Comparison of ENCODE assay signal across 8 cellular contexts in genomic region chr22:20155330-20156041, GRCh38. TPM values are rescaled to one million over a fixed set of nuclear protein-coding genes. Genes with fewer than 3 reads are reported as not detected.
A peak's percentile ranks its signal among the peaks of the same experiment; 100 is the strongest.
DNase-seq lines count a peak whose midpoint lies in the region; ATAC-seq lines count a peak whose summit lies in the region.

No MANE protein-coding gene starts in this region.

- intact Hi-C loops in activated naive CD4-positive, alpha-beta T cell treated with anti-CD3 and anti-CD28 coated beads for 36 hours (cut with micrococcal nuclease) = loop anchor here (2.0 kb wide), 1 partner anchor 301 kb away; no protein-coding TSS in a partner anchor

- CTCF ChIA-PET in activated naive CD4-positive, alpha-beta T cell treated with anti-CD3 and anti-CD28 coated beads for 36 hours (lab: Charles Lee) = interaction anchor here (1.2 kb wide), 1 partner anchor 130 kb away, joined by 3 read pairs; no protein-coding TSS in a partner anchor

- H3K4me3 Mint-ChIP-seq in activated naive CD8-positive, alpha-beta T cell treated with anti-CD3 and anti-CD28 coated beads, Interleukin-2, amount 50 U/mL, for 24 hours = no peak overlapping the region
- H3K4me3 Mint-ChIP-seq in activated naive CD4-positive, alpha-beta T cell treated with anti-CD3 and anti-CD28 coated beads for 36 hours = no peak overlapping the region

- no peaks in the 10 kb centered on the region for H3K4me1 Mint-ChIP-seq in activated naive CD8-positive, alpha-beta T cell treated with anti-CD3 and anti-CD28 coated beads, Interleukin-2, amount 50 U/mL, for 24 hours
- H3K4me1 Mint-ChIP-seq in activated naive CD4-positive, alpha-beta T cell treated with anti-CD3 and anti-CD28 coated beads for 36 hours (ENCODE audit: low read depth) = no peaks in the 10 kb centered on the region

- ATAC-seq in activated naive CD8-positive, alpha-beta T cell treated with anti-CD3 and anti-CD28 coated beads, Interleukin-2, amount 50 U/mL, for 24 hours = no peak
- ATAC-seq in HG02642 (IDR thresholded peaks at IDR 0.05; ENCODE audit: poor library complexity, unreplicated experiment) = no peak
- ATAC-seq in GM21717 (IDR thresholded peaks at IDR 0.05; ENCODE audit: unreplicated experiment) = no peak

- DNase-seq in COLO829 (ENCODE audit: low spot score) = peak; percentile 78
- peak; percentile 30 for DNase-seq in NCI-H1417 treated with DMSO at 0.1 percent for 48 hours (lab: John Stamatoyannopoulos, UW)
- DNase-seq in activated naive CD8-positive, alpha-beta T cell treated with anti-CD3 and anti-CD28 coated beads, Interleukin-2, amount 50 U/mL, for 24 hours = peak; percentile 14
- DNase-seq in kidney tubule cell (ENCODE audit: low spot score) = peak; percentile 54
- no peak for DNase-seq in activated T-cell treated with anti-CD3 and anti-CD28 coated beads, Interleukin-2, amount 50 U/mL, for 48 hours
- no peak for DNase-seq in activated naive CD4-positive, alpha-beta T cell treated with anti-CD3 and anti-CD28 coated beads for 36 hours

- H3K36me3 Mint-ChIP-seq in activated naive CD8-positive, alpha-beta T cell treated with anti-CD3 and anti-CD28 coated beads, Interleukin-2, amount 50 U/mL, for 24 hours (ENCODE audit: low read depth) = no peaks in the 10 kb centered on the region
- no peaks in the 10 kb centered on the region for H3K36me3 Mint-ChIP-seq in activated naive CD4-positive, alpha-beta T cell treated with anti-CD3 and anti-CD28 coated beads for 36 hours (ENCODE audit: low read depth)

- H3K27ac Mint-ChIP-seq in activated naive CD8-positive, alpha-beta T cell treated with anti-CD3 and anti-CD28 coated beads, Interleukin-2, amount 50 U/mL, for 24 hours = no peak overlapping the region
- no peak overlapping the region for H3K27ac Mint-ChIP-seq in activated naive CD4-positive, alpha-beta T cell treated with anti-CD3 and anti-CD28 coated beads for 36 hours

- H3K27me3 Mint-ChIP-seq in activated naive CD8-positive, alpha-beta T cell treated with anti-CD3 and anti-CD28 coated beads, Interleukin-2, amount 50 U/mL, for 24 hours = peaks cover 4% of the 10 kb centered on the region
- H3K27me3 Mint-ChIP-seq in activated naive CD4-positive, alpha-beta T cell treated with anti-CD3 and anti-CD28 coated beads for 36 hours (ENCODE audit: low read depth) = peaks cover 3% of the 10 kb centered on the region

- no peaks in the 10 kb centered on the region for H3K9me3 Mint-ChIP-seq in activated naive CD8-positive, alpha-beta T cell treated with anti-CD3 and anti-CD28 coated beads, Interleukin-2, amount 50 U/mL, for 24 hours
- H3K9me3 Mint-ChIP-seq in activated naive CD4-positive, alpha-beta T cell treated with anti-CD3 and anti-CD28 coated beads for 36 hours = no peaks in the 10 kb centered on the region

RNA-seq across cellular contexts. Expression of gene CCDC188, which starts 4.6 kb away (rescaled TPM):
- not detected for total RNA-seq in activated naive CD4-positive, alpha-beta T cell treated with anti-CD3 and anti-CD28 coated beads for 36 hours

RNA-seq across cellular contexts. Expression of gene ZDHHC8, which starts 23.9 kb away (rescaled TPM):
- 10 to 100 TPM; 26.4 to 31.3 TPM for total RNA-seq in activated naive CD4-positive, alpha-beta T cell treated with anti-CD3 and anti-CD28 coated beads for 36 hours

RNA-seq across cellular contexts. Expression of gene TRMT2A, which starts 38.5 kb away (rescaled TPM):
- 10 to 100 TPM; 51.8 to 57.9 TPM for total RNA-seq in activated naive CD4-positive, alpha-beta T cell treated with anti-CD3 and anti-CD28 coated beads for 36 hours

RNA-seq across cellular contexts. Expression of gene RANBP1, which starts 39.6 kb away (rescaled TPM):
- 100 to 1,000 TPM; 445 to 455 TPM for total RNA-seq in activated naive CD4-positive, alpha-beta T cell treated with anti-CD3 and anti-CD28 coated beads for 36 hours

Comparison
In these comparisons a context has a peak if more than half of its experiments do, and no peak if none do; other contexts are left out.
1. DNase-seq: peak in COLO829 (single experiment), NCI-H1417 treated with DMSO at 0.1 percent for 48 hours (single experiment), activated naive CD8-positive, alpha-beta T cell treated with anti-CD3 and anti-CD28 coated beads, Interleukin-2, amount 50 U/mL, for 24 hours (single experiment) and kidney tubule cell (single experiment); none in activated T-cell treated with anti-CD3 and anti-CD28 coated beads, Interleukin-2, amount 50 U/mL, for 48 hours (0 of 2) and activated naive CD4-positive, alpha-beta T cell treated with anti-CD3 and anti-CD28 coated beads for 36 hours (single experiment).